ENCODE assay signal across 8 cellular contexts in the genomic region with DNA sequence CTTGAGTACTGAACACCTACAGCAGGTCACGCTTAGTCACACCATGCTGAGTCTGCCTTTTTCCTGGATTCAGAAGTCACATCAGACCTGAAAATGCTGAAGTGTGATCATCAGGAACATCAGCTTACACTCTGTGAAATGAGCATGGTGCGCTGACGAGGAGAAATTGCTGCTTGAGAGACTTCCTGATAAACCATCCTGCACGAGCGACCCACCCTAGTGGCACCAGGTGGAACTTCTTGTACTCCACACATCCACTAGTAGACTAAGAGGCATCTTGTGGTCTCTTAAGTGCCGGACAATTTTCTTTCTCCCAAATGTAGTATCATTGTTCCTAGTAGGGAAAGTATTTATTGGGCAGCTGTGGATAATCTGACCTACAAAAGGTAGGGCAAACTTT. TPM values are rescaled to one million over a fixed set of nuclear protein-coding genes. Genes with fewer than 3 reads are reported as not detected.
A peak's percentile ranks its signal among the peaks of the same experiment; 100 is the strongest.
DNase-seq lines count a peak whose midpoint lies in the region; ATAC-seq and TF ChIP-seq lines count a peak whose summit lies in the region.

No MANE protein-coding gene starts in this region.

- H3F3A ChIP-seq in SU-DHL-6 (ENCODE audit: insufficient read depth): no peaks in the 10 kb centered on the region

- no peak overlapping the region for H2AK5ac ChIP-seq in H9 (ENCODE audit: insufficient read length, low read length)

- H3K4ac ChIP-seq in H9 (ENCODE audit: low read depth, low read length): no peak overlapping the region

- no peaks in the 10 kb centered on the region for H3K79me1 ChIP-seq in H9 (ENCODE audit: insufficient read depth, low read depth, low read length, poor library complexity, severe bottlenecking)

- no peak overlapping the region for H2BK15ac ChIP-seq in H9 (ENCODE audit: low read depth, low read length)

- ATAC-seq in gastroesophageal sphincter (no peak), GM21423 (IDR thresholded peaks at IDR 0.05; ENCODE audit: unreplicated experiment) (no peak)

- H4K91ac ChIP-seq in H9 (ENCODE audit: insufficient read length, low read depth, low read length): no peak overlapping the region

- H3K9me2 ChIP-seq in SU-DHL-6 (replicated peaks; ENCODE audit: insufficient read depth, low read length): no peaks in the 10 kb centered on the region

- DNase-seq in Caki2 (ENCODE audit: low read depth) (peak; percentile 14), H9 (peak; percentile 63), iPS DF 4.7 (ENCODE audit: extremely low read depth, low spot score) (peak; percentile 46), NCI-H128 (lab: John Stamatoyannopoulos, UW; ENCODE audit: unreplicated experiment) (no peak)
- DNase-seq in activated effector memory CD4-positive, alpha-beta T cell treated with Interleukin-2 at 50 U/mL for 16 hours: no peak

- no peak overlapping the region for H3K56ac ChIP-seq in H9 (ENCODE audit: insufficient read length, low read depth, low read length)

- no peak overlapping the region for H3K18ac ChIP-seq in H9 (ENCODE audit: insufficient read length, low read depth, low read length)

- H3K4me2 ChIP-seq in H9 (ENCODE audit: insufficient read depth, insufficient read length, low read length) (no peak overlapping the region), SU-DHL-6 (ENCODE audit: low read depth, low read length, poor library complexity, severe bottlenecking) (no peak overlapping the region)

- TF ChIP-seq POLR2A in gastroesophageal sphincter (IDR thresholded peaks at IDR 0.05): no peak

- H4K20me1 ChIP-seq in H9 (ENCODE audit: control insufficient read depth, insufficient read depth, insufficient read length): no peaks in the 10 kb centered on the region
- H4K20me1 ChIP-seq in SU-DHL-6 (ENCODE audit: low read depth, low read length): no peaks in the 10 kb centered on the region

- no peak overlapping the region for H2BK120ac ChIP-seq in H9 (ENCODE audit: low read depth, low read length, poor library complexity, severe bottlenecking)

- no peak overlapping the region for H2AFZ ChIP-seq in H9 (ENCODE audit: low read length)
- no peak overlapping the region for H2AFZ ChIP-seq in SU-DHL-6 (ENCODE audit: low read depth, low read length, severe bottlenecking)

- no peak overlapping the region for H4K5ac ChIP-seq in H9 (ENCODE audit: insufficient read length, low read depth, low read length)

- H3K4me3 ChIP-seq in SU-DHL-6 (ENCODE audit: insufficient read depth, low read length, poor library complexity, severe bottlenecking): no peak overlapping the region
- no peak overlapping the region for H3K4me3 ChIP-seq in gastroesophageal sphincter

- H2BK12ac ChIP-seq in H9 (ENCODE audit: insufficient read length, low read depth, low read length): no peak overlapping the region

- H3K4me1 Mint-ChIP-seq in H9: peaks cover 16 to 21% of the 10 kb centered on the region in 2 experiments

- H3K36me3 ChIP-seq in SU-DHL-6 (ENCODE audit: low read length): peaks cover 43% of the 10 kb centered on the region
- H3K36me3 ChIP-seq in gastroesophageal sphincter: peaks cover under 1 to 80% of the 10 kb centered on the region in 2 donors

- H3K9me3 ChIP-seq in H9 (ENCODE audit: control insufficient read depth, low read depth, low read length) (no peaks in the 10 kb centered on the region), SU-DHL-6 (ENCODE audit: insufficient read depth, low read length) (no peaks in the 10 kb centered on the region), gastroesophageal sphincter (no peaks in the 10 kb centered on the region)

- TF ChIP-seq CTCF in H9 (conservative IDR thresholded peaks at IDR 0.05): peak; percentile 75
- TF ChIP-seq CTCF in SU-DHL-6 (IDR thresholded peaks at IDR 0.05; ENCODE audit: insufficient read depth, low read length, poor library complexity, severe bottlenecking): peak; percentile 16
- TF ChIP-seq CTCF in gastroesophageal sphincter (IDR thresholded peaks at IDR 0.05): peak in 2 of 4 experiments; percentile 5 to 27

- no peaks in the 10 kb centered on the region for H3K23me2 ChIP-seq in H9 (ENCODE audit: insufficient read length, low read depth, low read length, poor library complexity, severe bottlenecking)

- no peak overlapping the region for H3K9ac ChIP-seq in H9 (ENCODE audit: extremely low read depth, insufficient read length, low read length)
- H3K9ac ChIP-seq in SU-DHL-6 (ENCODE audit: low read length): no peak overlapping the region

- no peak overlapping the region for H3T11ph ChIP-seq in H9 (ENCODE audit: low read length)

- H4K8ac ChIP-seq in H9 (replicated peaks; ENCODE audit: insufficient read length, low read depth, low read length): no peak overlapping the region

- TF ChIP-seq EP300 in gastroesophageal sphincter (IDR thresholded peaks at IDR 0.05): no peak

- no peak overlapping the region for H3K23ac ChIP-seq in H9 (ENCODE audit: insufficient read length, low read depth, low read length)

- H3K27me3 Mint-ChIP-seq in H9 (ENCODE audit: low read depth): no peaks in the 10 kb centered on the region

- peak overlapping the region; percentile 55 for H3K27ac ChIP-seq in H9 (ENCODE audit: insufficient read length, low read depth, low read length)
- no peak overlapping the region for H3K27ac ChIP-seq in SU-DHL-6 (ENCODE audit: low read depth, low read length)
- H3K27ac ChIP-seq in gastroesophageal sphincter: no peak overlapping the region

- no peak overlapping the region for H3K27ac Mint-ChIP-seq in H9

- H3K27me3 ChIP-seq in H9 (ENCODE audit: insufficient read depth, low read length) (no peaks in the 10 kb centered on the region), SU-DHL-6 (ENCODE audit: low read length) (no peaks in the 10 kb centered on the region), gastroesophageal sphincter (no peaks in the 10 kb centered on the region)

- H2BK5ac ChIP-seq in H9 (ENCODE audit: insufficient read length, low read length): no peak overlapping the region

- peaks cover 3% of the 10 kb centered on the region; the same call in 1 of the 2 replicates for H3K4me1 ChIP-seq in H9 (ENCODE audit: insufficient read depth, low read length)
- peaks cover 0 to 25% (median 0%) of the 10 kb centered on the region in 3 donors for H3K4me1 ChIP-seq in gastroesophageal sphincter

- WGBS in H9 (ENCODE audit: extremely low coverage, insufficient read length, low lambda C conversion rate): no CpG with 5 or more reads among the region's 6 CpGs
- WGBS in gastroesophageal sphincter (ENCODE audit: low coverage in 1 of 2), 2 donors: 81 to 83% methylated on average over 2 to 6 of the region's 6 CpGs

- H3K79me2 ChIP-seq in H9 (ENCODE audit: insufficient read depth, low read length) (0 out of 2 replicates have a peak, but pooled peaks cover under 1% of the 10 kb centered on the region), SU-DHL-6 (ENCODE audit: insufficient read depth, low read length) (no peaks in the 10 kb centered on the region)

- no peak overlapping the region for H3K14ac ChIP-seq in H9 (ENCODE audit: insufficient read depth, low read length)

- in situ Hi-C loops in Caki2 (cut with HindIII; ENCODE audit: low pct_unique_long_range_greater_than_20kb, low sequenced_read_pairs): no loop called here

- no peak overlapping the region for H3K4me3 Mint-ChIP-seq in H9

- no peak overlapping the region for H2BK20ac ChIP-seq in H9 (ENCODE audit: low read depth, low read length, poor library complexity, severe bottlenecking)

- H3K36me3 Mint-ChIP-seq in H9 (ENCODE audit: insufficient read depth in 1 of 3, low read depth in 3 of 3): peaks cover 33 to 84% (median 73%) of the 10 kb centered on the region in 3 experiments; a peak in 6 of 7 replicates

- H3K9me3 Mint-ChIP-seq in H9: no peaks in the 10 kb centered on the region

RNA-seq across cellular contexts. Expression of gene MRLN, which starts 51.8 kb away (rescaled TPM):
- total RNA-seq in Caki2 (2014; rRNA removed; shearing (Covaris generic); ENCODE audit: low replicate concordance): not detected in 2 replicates
- total RNA-seq in H9 (2021): not detected in 2 replicates
- not detected for total RNA-seq in gastroesophageal sphincter

Comparison
In these comparisons a context has a peak if more than half of its experiments do, and no peak if none do; other contexts are left out.
1. DNase-seq: peak in Caki2 (single experiment), H9 (single experiment) and iPS DF 4.7 (single experiment); none in activated effector memory CD4-positive, alpha-beta T cell treated with Interleukin-2 at 50 U/mL for 16 hours (single experiment) and NCI-H128 (single experiment).